ENCODE assay signal across 1 cellular context in genomic region chr2:18432999-18433398, GRCh38.
TF ChIP-seq lines count a peak whose summit lies in the region.

No MANE protein-coding gene starts in this region.

TF ChIP-seq in WTC11, 78 proteins besides CTCF, POLR2A, EP300 and RAD21 (continued from another document):
- TF ChIP-seq, protein P1, sequence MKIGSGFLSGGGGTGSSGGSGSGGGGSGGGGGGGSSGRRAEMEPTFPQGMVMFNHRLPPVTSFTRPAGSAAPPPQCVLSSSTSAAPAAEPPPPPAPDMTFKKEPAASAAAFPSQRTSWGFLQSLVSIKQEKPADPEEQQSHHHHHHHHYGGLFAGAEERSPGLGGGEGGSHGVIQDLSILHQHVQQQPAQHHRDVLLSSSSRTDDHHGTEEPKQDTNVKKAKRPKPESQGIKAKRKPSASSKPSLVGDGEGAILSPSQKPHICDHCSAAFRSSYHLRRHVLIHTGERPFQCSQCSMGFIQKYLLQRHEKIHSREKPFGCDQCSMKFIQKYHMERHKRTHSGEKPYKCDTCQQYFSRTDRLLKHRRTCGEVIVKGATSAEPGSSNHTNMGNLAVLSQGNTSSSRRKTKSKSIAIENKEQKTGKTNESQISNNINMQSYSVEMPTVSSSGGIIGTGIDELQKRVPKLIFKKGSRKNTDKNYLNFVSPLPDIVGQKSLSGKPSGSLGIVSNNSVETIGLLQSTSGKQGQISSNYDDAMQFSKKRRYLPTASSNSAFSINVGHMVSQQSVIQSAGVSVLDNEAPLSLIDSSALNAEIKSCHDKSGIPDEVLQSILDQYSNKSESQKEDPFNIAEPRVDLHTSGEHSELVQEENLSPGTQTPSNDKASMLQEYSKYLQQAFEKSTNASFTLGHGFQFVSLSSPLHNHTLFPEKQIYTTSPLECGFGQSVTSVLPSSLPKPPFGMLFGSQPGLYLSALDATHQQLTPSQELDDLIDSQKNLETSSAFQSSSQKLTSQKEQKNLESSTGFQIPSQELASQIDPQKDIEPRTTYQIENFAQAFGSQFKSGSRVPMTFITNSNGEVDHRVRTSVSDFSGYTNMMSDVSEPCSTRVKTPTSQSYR (CRISPR knock-in tag; IDR thresholded peaks at IDR 0.05) = no peak
- TF ChIP-seq, protein P2, sequence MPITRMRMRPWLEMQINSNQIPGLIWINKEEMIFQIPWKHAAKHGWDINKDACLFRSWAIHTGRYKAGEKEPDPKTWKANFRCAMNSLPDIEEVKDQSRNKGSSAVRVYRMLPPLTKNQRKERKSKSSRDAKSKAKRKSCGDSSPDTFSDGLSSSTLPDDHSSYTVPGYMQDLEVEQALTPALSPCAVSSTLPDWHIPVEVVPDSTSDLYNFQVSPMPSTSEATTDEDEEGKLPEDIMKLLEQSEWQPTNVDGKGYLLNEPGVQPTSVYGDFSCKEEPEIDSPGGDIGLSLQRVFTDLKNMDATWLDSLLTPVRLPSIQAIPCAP (CRISPR knock-in tag; IDR thresholded peaks at IDR 0.05) = no peak
- no peak for TF ChIP-seq ATF1 (CRISPR knock-in tag; IDR thresholded peaks at IDR 0.05)
- TF ChIP-seq EMX1 (CRISPR knock-in tag; IDR thresholded peaks at IDR 0.05) = no peak
- TF ChIP-seq, protein P3, sequence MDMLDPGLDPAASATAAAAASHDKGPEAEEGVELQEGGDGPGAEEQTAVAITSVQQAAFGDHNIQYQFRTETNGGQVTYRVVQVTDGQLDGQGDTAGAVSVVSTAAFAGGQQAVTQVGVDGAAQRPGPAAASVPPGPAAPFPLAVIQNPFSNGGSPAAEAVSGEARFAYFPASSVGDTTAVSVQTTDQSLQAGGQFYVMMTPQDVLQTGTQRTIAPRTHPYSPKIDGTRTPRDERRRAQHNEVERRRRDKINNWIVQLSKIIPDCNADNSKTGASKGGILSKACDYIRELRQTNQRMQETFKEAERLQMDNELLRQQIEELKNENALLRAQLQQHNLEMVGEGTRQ (CRISPR knock-in tag; IDR thresholded peaks at IDR 0.05) = no peak
- no peak for TF ChIP-seq ZNF263 (CRISPR knock-in tag; IDR thresholded peaks at IDR 0.05; ENCODE audit: low read depth)
- TF ChIP-seq ZNF317 (CRISPR knock-in tag; IDR thresholded peaks at IDR 0.05; ENCODE audit: borderline replicate concordance, low read depth) = no peak
- TF ChIP-seq CDX4 (CRISPR knock-in tag; IDR thresholded peaks at IDR 0.05; ENCODE audit: borderline replicate concordance) = no peak
